In the genomic region with DNA sequence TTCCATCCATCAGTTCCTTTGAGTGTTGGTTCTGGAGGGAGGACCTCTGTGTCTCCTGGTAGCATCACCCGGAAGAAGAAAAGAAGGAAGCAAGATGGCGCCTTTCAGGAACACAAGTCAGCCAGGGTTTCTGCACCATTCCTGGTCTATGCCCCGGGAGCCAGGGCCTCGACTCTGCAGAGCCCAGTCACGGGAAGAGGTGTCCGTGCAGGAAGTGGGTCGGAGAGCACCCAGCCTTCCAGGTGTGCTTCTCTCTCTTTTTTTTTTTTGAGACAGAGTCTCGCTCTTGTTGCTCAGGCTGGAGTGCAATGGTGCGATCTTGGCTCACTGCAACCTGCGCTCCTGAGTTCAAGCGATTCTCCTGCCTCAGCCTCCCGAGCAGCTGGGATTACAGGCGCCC, we compare ENCODE assay signal across 25 cellular contexts.
"Had no signal": no experiment of that assay in that cellular context is flagged by ENCODE, and none has a peak within 500 bp of the region (broad histone marks: within the 10 kb centered on the region; RNA-seq: fewer than 3 reads in every experiment).

No MANE protein-coding gene starts in this region.

- H3K4me1 Mint-ChIP-seq: activated CD4-positive, alpha-beta memory T cell treated with anti-CD3 and anti-CD28 coated beads, Interleukin-2, amount 10 ng/mL, durations not matched to agents 7 days and 5 days; activated CD4-positive, alpha-beta T cell treated with anti-CD3 and anti-CD28 coated beads, Interleukin-2, amount 10 ng/mL, durations not matched to agents 7 days and 5 days; activated naive CD4-positive, alpha-beta T cell treated with anti-CD3 and anti-CD28 coated beads, Interleukin-2, amount 10 ng/mL, durations not matched to agents 7 days and 5 days; activated naive CD8-positive, alpha-beta T cell treated with anti-CD3 and anti-CD28 coated beads, Interleukin-2, amount 50 U/mL, for 24 hours; WTC11 had no signal

- H3K27me3 Mint-ChIP-seq: activated CD4-positive, alpha-beta memory T cell treated with anti-CD3 and anti-CD28 coated beads, Interleukin-2, amount 10 ng/mL, durations not matched to agents 7 days and 5 days; activated CD4-positive, alpha-beta T cell treated with anti-CD3 and anti-CD28 coated beads, Interleukin-2, amount 10 ng/mL, durations not matched to agents 7 days and 5 days; activated naive CD4-positive, alpha-beta T cell treated with anti-CD3 and anti-CD28 coated beads, Interleukin-2, amount 10 ng/mL, durations not matched to agents 7 days and 5 days; activated naive CD8-positive, alpha-beta T cell treated with anti-CD3 and anti-CD28 coated beads, Interleukin-2, amount 50 U/mL, for 24 hours; activated T-cell treated with anti-CD3 and anti-CD28 coated beads, Interleukin-2, amount 50 U/mL, for 24 hours had no signal

- H3K27me3 ChIP-seq: adrenal gland, body of pancreas, colonic mucosa had no signal

- H3K27ac ChIP-seq: adrenal gland, body of pancreas, colonic mucosa, VCaP had no signal

- H3K4me3 ChIP-seq: adrenal gland, body of pancreas, colonic mucosa had no signal

- H3K9me3 Mint-ChIP-seq: activated CD4-positive, alpha-beta memory T cell treated with anti-CD3 and anti-CD28 coated beads, Interleukin-2, amount 10 ng/mL, durations not matched to agents 7 days and 5 days; activated CD4-positive, alpha-beta T cell treated with anti-CD3 and anti-CD28 coated beads, Interleukin-2, amount 10 ng/mL, durations not matched to agents 7 days and 5 days; activated naive CD4-positive, alpha-beta T cell treated with anti-CD3 and anti-CD28 coated beads, Interleukin-2, amount 10 ng/mL, durations not matched to agents 7 days and 5 days; activated naive CD4-positive, alpha-beta T cell treated with anti-CD3 and anti-CD28 coated beads, Interleukin-2, amount 50 U/mL, for 72 hours; activated naive CD8-positive, alpha-beta T cell treated with anti-CD3 and anti-CD28 coated beads, Interleukin-2, amount 50 U/mL, for 24 hours; activated T-cell treated with anti-CD3 and anti-CD28 coated beads, Interleukin-2, amount 50 U/mL, for 24 hours; activated T-cell treated with anti-CD3 and anti-CD28 coated beads, Interleukin-2, amount 50 U/mL, for 72 hours had no signal

- H3K9me3 ChIP-seq: adrenal gland, body of pancreas, colonic mucosa had no signal

- H3K4me1 ChIP-seq: adrenal gland, body of pancreas, colonic mucosa had no signal

- H3K36me3 ChIP-seq: adrenal gland, colonic mucosa had no signal

- DNase-seq: activated CD4-positive, alpha-beta memory T cell treated with anti-CD3 and anti-CD28 coated beads, Interleukin-2, amount 10 ng/mL, durations not matched to agents 7 days and 5 days; activated CD4-positive, alpha-beta T cell treated with anti-CD3 and anti-CD28 coated beads for 1 hour; activated CD4-positive, alpha-beta T cell treated with anti-CD3 and anti-CD28 coated beads for 4 hours; activated CD4-positive, alpha-beta T cell treated with anti-CD3 and anti-CD28 coated beads, Interleukin-2, amount 10 ng/mL, durations not matched to agents 7 days and 5 days; activated CD4-positive, alpha-beta T cell treated with anti-CD3 and anti-CD28 coated beads, Interleukin-2, amount 50 U/mL, for 4 hours; activated CD8-positive, alpha-beta memory T cell treated with anti-CD3 and anti-CD28 coated beads, Interleukin-2, amount 50 U/mL, for 48 hours; activated gamma-delta T cell; activated naive CD4-positive, alpha-beta T cell; activated naive CD4-positive, alpha-beta T cell treated with anti-CD3 and anti-CD28 coated beads, Interleukin-2, amount 10 ng/mL, durations not matched to agents 7 days and 5 days; activated naive CD8-positive, alpha-beta T cell treated with anti-CD3 and anti-CD28 coated beads, Interleukin-2, amount 50 U/mL, for 24 hours; activated T-cell treated with anti-CD3 and anti-CD28 coated beads for 4 hours; activated T-cell treated with anti-CD3 and anti-CD28 coated beads, Interleukin-2, amount 50 U/mL, for 24 hours; activated T-cell treated with anti-CD3 and anti-CD28 coated beads, Interleukin-2, amount 50 U/mL, for 72 hours; adrenal gland; amygdala; body of pancreas; caudate nucleus; colonic mucosa; effector CD8-positive, alpha-beta T cell; foreskin fibroblast; head of caudate nucleus; T-helper 2 cell had no signal

- H3K36me3 Mint-ChIP-seq: activated naive CD4-positive, alpha-beta T cell treated with anti-CD3 and anti-CD28 coated beads, Interleukin-2, amount 50 U/mL, for 72 hours had no signal

- H3K27ac Mint-ChIP-seq: activated CD4-positive, alpha-beta memory T cell treated with anti-CD3 and anti-CD28 coated beads, Interleukin-2, amount 10 ng/mL, durations not matched to agents 7 days and 5 days; activated CD4-positive, alpha-beta T cell treated with anti-CD3 and anti-CD28 coated beads, Interleukin-2, amount 10 ng/mL, durations not matched to agents 7 days and 5 days; activated naive CD4-positive, alpha-beta T cell treated with anti-CD3 and anti-CD28 coated beads, Interleukin-2, amount 10 ng/mL, durations not matched to agents 7 days and 5 days; activated naive CD4-positive, alpha-beta T cell treated with anti-CD3 and anti-CD28 coated beads, Interleukin-2, amount 50 U/mL, for 72 hours; activated naive CD8-positive, alpha-beta T cell treated with anti-CD3 and anti-CD28 coated beads, Interleukin-2, amount 50 U/mL, for 24 hours; activated T-cell treated with anti-CD3 and anti-CD28 coated beads, Interleukin-2, amount 50 U/mL, for 24 hours; activated T-cell treated with anti-CD3 and anti-CD28 coated beads, Interleukin-2, amount 50 U/mL, for 72 hours; WTC11 had no signal

- H3K4me3 Mint-ChIP-seq: activated CD4-positive, alpha-beta memory T cell treated with anti-CD3 and anti-CD28 coated beads, Interleukin-2, amount 10 ng/mL, durations not matched to agents 7 days and 5 days; activated CD4-positive, alpha-beta T cell treated with anti-CD3 and anti-CD28 coated beads, Interleukin-2, amount 10 ng/mL, durations not matched to agents 7 days and 5 days; activated naive CD4-positive, alpha-beta T cell treated with anti-CD3 and anti-CD28 coated beads, Interleukin-2, amount 10 ng/mL, durations not matched to agents 7 days and 5 days; activated naive CD8-positive, alpha-beta T cell treated with anti-CD3 and anti-CD28 coated beads, Interleukin-2, amount 50 U/mL, for 24 hours; activated T-cell treated with anti-CD3 and anti-CD28 coated beads, Interleukin-2, amount 50 U/mL, for 24 hours; activated T-cell treated with anti-CD3 and anti-CD28 coated beads, Interleukin-2, amount 50 U/mL, for 72 hours; WTC11 had no signal
